Comparison of ENCODE assay signal across 18 cellular contexts in genomic region chr22:48261706-48262105, GRCh38.
"Had no signal": no experiment of that assay in that cellular context is flagged by ENCODE, and none has a peak within 500 bp of the region (broad histone marks: within the 10 kb centered on the region; RNA-seq: fewer than 3 reads in every experiment).

No MANE protein-coding gene starts in this region.

- H3K9me3 ChIP-seq: esophagus muscularis mucosa, gastrocnemius medialis, heart right ventricle, mucosa of descending colon, ovary, tibial artery, upper lobe of left lung had no signal

- DNase-seq: effector memory CD4-positive, alpha-beta T cell; gastrocnemius medialis; heart right ventricle; hypothalamus; mammary epithelial cell; mucosa of descending colon; naive thymus-derived CD8-positive, alpha-beta T cell; ovary; right cardiac atrium; small intestine; stimulated activated CD4-positive, alpha-beta T cell treated with anti-CD3 and anti-CD28 coated beads, Interleukin-2, amount 100 ng/mL, for 48 hours; stimulated activated naive CD8-positive, alpha-beta T cell treated with anti-CD3 and anti-CD28 coated beads, Interleukin-15, Interleukin-2, amounts not matched to agents 100 U/mL and 50 U/mL, for 24 hours; upper lobe of left lung had no signal

- H3K27me3 ChIP-seq: ovary, tibial artery, upper lobe of left lung had no signal

- FAIRE-seq: islet of Langerhans, small intestine had no signal

- ATAC-seq: gastrocnemius medialis; heart right ventricle; left lobe of liver; mucosa of descending colon; naive thymus-derived CD8-positive, alpha-beta T cell; right cardiac atrium; stimulated activated naive CD8-positive, alpha-beta T cell treated with anti-CD3 and anti-CD28 coated beads, Interleukin-15, Interleukin-2, amounts not matched to agents 100 U/mL and 50 U/mL, for 24 hours had no signal

- H3K27ac ChIP-seq: epithelial cell of prostate, esophagus muscularis mucosa, gastrocnemius medialis, heart right ventricle, ovary, tibial artery, upper lobe of left lung had no signal

- H3K4me3 ChIP-seq: esophagus muscularis mucosa, gastrocnemius medialis, heart right ventricle, mucosa of descending colon, ovary, tibial artery, upper lobe of left lung had no signal

- H3K4me1 ChIP-seq: esophagus muscularis mucosa, gastrocnemius medialis, heart right ventricle, tibial artery had no signal

- H3K36me3 ChIP-seq: esophagus muscularis mucosa, gastrocnemius medialis, heart right ventricle, ovary, tibial artery, upper lobe of left lung had no signal
